ENCODE assay signal across 18 cellular contexts in genomic region chr6:133309579-133309978, GRCh38.
"Had no signal": no experiment of that assay in that cellular context is flagged by ENCODE, and none has a peak within 500 bp of the region (broad histone marks: within the 10 kb centered on the region; RNA-seq: fewer than 3 reads in every experiment).

No MANE protein-coding gene starts in this region.

- DNase-seq: activated CD4-positive, alpha-beta memory T cell treated with anti-CD3 and anti-CD28 coated beads for 36 hours; activated CD4-positive, alpha-beta T cell treated with anti-CD3 and anti-CD28 coated beads for 1 hour; activated gamma-delta T cell treated with Interleukin-2 at 50 U/mL for 16 hours; activated naive CD8-positive, alpha-beta T cell treated with anti-CD3 and anti-CD28 coated beads for 36 hours; activated T-cell treated with anti-CD3 and anti-CD28 coated beads, Interleukin-2, amount 50 U/mL, for 48 hours; effector memory CD4-positive, alpha-beta T cell; heart right ventricle; left lung; mucosa of descending colon; nucleus accumbens; stimulated activated CD4-positive, alpha-beta T cell treated with anti-CD3 and anti-CD28 coated beads, Interleukin-15, amount 100 ng/mL, for 24 hours; stimulated activated CD4-positive, alpha-beta T cell treated with anti-CD3 and anti-CD28 coated beads, Interleukin-4, amount 100 ng/mL, for 24 hours; stomach; T-helper 9 cell had no signal

- H3K4me3 ChIP-seq: ascending aorta, heart right ventricle, left lung, mucosa of descending colon, stomach had no signal

- H3K9me3 ChIP-seq: ascending aorta, heart right ventricle, left lung, mucosa of descending colon, stomach had no signal

- ATAC-seq: heart right ventricle; left lung; mucosa of descending colon; natural killer cell treated with Interleukin-12 subunit alpha and Interleukin-12 subunit beta and Interleukin-15 and Interleukin-18, amount 100 ng/mL, for 72 hours had no signal

- H3K36me3 ChIP-seq: ascending aorta, heart right ventricle, left lung, stomach had no signal

- H3K27me3 ChIP-seq: ascending aorta, heart right ventricle, left lung, stomach had no signal

- H3K27ac ChIP-seq: ascending aorta, epithelial cell of prostate, heart right ventricle, left lung, stomach had no signal

- FAIRE-seq: keratinocyte had no signal

- H3K4me1 ChIP-seq: ascending aorta, heart right ventricle, left lung, stomach had no signal
